Comparison of ENCODE assay signal across 8 cellular contexts in the genomic region with DNA sequence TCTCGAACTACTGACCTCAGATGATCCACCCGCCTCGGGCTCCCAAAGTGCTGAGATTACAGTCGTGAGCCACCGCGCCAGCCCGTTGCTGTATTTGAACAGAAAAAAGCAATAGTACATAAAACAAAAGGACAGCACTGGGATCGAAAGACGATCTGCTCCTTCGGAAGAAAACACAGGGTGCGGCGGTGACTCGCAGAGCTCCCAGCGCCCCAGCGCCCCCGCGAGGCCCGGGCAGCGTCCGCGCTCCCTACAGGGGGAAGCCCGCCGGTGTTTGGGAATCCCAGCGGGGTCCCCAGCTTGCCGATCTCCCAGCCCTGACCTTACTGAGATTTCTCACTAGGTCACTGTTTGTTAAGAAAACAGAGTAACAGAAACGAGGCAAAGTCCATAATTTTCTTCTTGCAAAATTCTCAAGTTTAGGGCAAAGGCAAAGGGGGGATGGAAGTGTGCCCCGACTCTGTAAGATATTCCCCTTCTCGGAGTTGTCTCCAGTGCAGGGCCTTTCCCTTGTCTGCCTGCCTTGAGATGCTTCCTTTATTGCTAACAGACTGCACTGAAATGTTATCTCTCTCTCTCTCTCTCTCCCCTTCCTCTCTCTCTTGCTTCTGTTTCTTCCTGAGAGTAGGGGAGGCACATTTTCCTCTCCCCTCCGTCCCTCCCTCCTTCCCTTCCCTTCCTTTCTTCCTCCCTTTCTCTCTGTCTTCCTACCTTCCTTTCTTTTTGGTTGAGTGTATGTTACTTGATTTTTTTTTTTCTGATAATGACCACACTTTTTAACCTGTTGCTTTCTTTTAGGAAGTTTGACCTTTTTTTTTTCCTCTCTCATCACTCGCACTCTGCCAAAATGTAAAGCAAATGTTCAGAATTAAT.
A peak's percentile ranks its signal among the peaks of the same experiment; 100 is the strongest.
DNase-seq lines count a peak whose midpoint lies in the region; ATAC-seq, FAIRE-seq and TF ChIP-seq lines count a peak whose summit lies in the region.

No MANE protein-coding gene starts in this region.

- H3K27me3 ChIP-seq in CD8-positive, alpha-beta memory T cell (ENCODE audit: insufficient read depth, low read length, poor library complexity, severe bottlenecking), result peaks cover 17% of the 10 kb centered on the region
- H3K27me3 ChIP-seq in lower lobe of right lung (ENCODE audit: low read depth), result peaks cover 11% of the 10 kb centered on the region

- POLR2A ChIA-PET in CD8-positive, alpha-beta memory T cell (lab: Charles Lee), result no interaction called here

- FAIRE-seq in H54 (lab: Jason Lieb, UNC), result no peak

- H3K36me3 ChIP-seq in CD8-positive, alpha-beta memory T cell (ENCODE audit: insufficient read depth, low read length), result no peaks in the 10 kb centered on the region
- no peaks in the 10 kb centered on the region for H3K36me3 ChIP-seq in lower lobe of right lung

- H3K9me3 ChIP-seq in CD8-positive, alpha-beta memory T cell (ENCODE audit: low read length), result no peaks in the 10 kb centered on the region
- no peaks in the 10 kb centered on the region for H3K9me3 ChIP-seq in lower lobe of right lung

- TF ChIP-seq POLR2A in H54 (IDR thresholded peaks at IDR 0.05; ENCODE audit: low read depth, low read length), result no peak

- no peak overlapping the region for H3K4me3 ChIP-seq in CD8-positive, alpha-beta memory T cell (ENCODE audit: low read length)
- H3K4me3 ChIP-seq in lower lobe of right lung, result peak overlapping the region; percentile 48

- no peaks in the 10 kb centered on the region for H3K4me1 ChIP-seq in CD8-positive, alpha-beta memory T cell (ENCODE audit: insufficient read depth, low read length)
- H3K4me1 ChIP-seq in lower lobe of right lung, result peaks cover 8% of the 10 kb centered on the region

- peak overlapping the region in 5 of 7 donors; percentile 11 to 61 (median 53) for H3K4me3 Mint-ChIP-seq in CD8-positive, alpha-beta memory T cell
- peak overlapping the region; percentile 67 for H3K4me3 Mint-ChIP-seq in T-helper 1 cell treated with Interleukin-12 subunit alpha and Interleukin-12 subunit beta and Interleukin-4 antibody, amounts not matched to agents 30 μg/mL and 1 μg/mL, for 36 hours
- peak overlapping the region; percentile 32 for H3K4me3 Mint-ChIP-seq in stimulated activated memory B cell treated with anti-CD40 and anti-IgM and Interleukin-4, amounts not matched to agents 10 μg/mL and 1 μg/mL and 100 μg/mL, for 72 hours

- H3K4me1 Mint-ChIP-seq in CD8-positive, alpha-beta memory T cell, result peaks cover 8 to 12% (median 11%) of the 10 kb centered on the region in 3 donors
- peaks cover 10% of the 10 kb centered on the region for H3K4me1 Mint-ChIP-seq in T-helper 1 cell treated with Interleukin-12 subunit alpha and Interleukin-12 subunit beta and Interleukin-4 antibody, amounts not matched to agents 30 μg/mL and 1 μg/mL, for 36 hours (ENCODE audit: low read depth)
- H3K4me1 Mint-ChIP-seq in stimulated activated memory B cell treated with anti-CD40 and anti-IgM and Interleukin-4, amounts not matched to agents 10 μg/mL and 1 μg/mL and 100 μg/mL, for 72 hours, result peaks cover 11% of the 10 kb centered on the region

- H3K27ac Mint-ChIP-seq in CD8-positive, alpha-beta memory T cell, result no peak overlapping the region
- H3K27ac Mint-ChIP-seq in T-helper 1 cell treated with Interleukin-12 subunit alpha and Interleukin-12 subunit beta and Interleukin-4 antibody, amounts not matched to agents 30 μg/mL and 1 μg/mL, for 36 hours, result no peak overlapping the region
- H3K27ac Mint-ChIP-seq in stimulated activated memory B cell treated with anti-CD40 and anti-IgM and Interleukin-4, amounts not matched to agents 10 μg/mL and 1 μg/mL and 100 μg/mL, for 72 hours, result no peak overlapping the region

- ATAC-seq in lower lobe of right lung, result peak; percentile 84 to 90
- ATAC-seq in stimulated activated memory B cell treated with anti-CD40 and anti-IgM and Interleukin-4, amounts not matched to agents 10 μg/mL and 1 μg/mL and 100 μg/mL, for 72 hours, result peak; percentile 60

- intact Hi-C loops in lower lobe of right lung (cut with DNase I), result no loop called here

- no peaks in the 10 kb centered on the region for H3K36me3 Mint-ChIP-seq in CD8-positive, alpha-beta memory T cell
- H3K36me3 Mint-ChIP-seq in T-helper 1 cell treated with Interleukin-12 subunit alpha and Interleukin-12 subunit beta and Interleukin-4 antibody, amounts not matched to agents 30 μg/mL and 1 μg/mL, for 36 hours (ENCODE audit: low read depth), result no peaks in the 10 kb centered on the region
- H3K36me3 Mint-ChIP-seq in stimulated activated memory B cell treated with anti-CD40 and anti-IgM and Interleukin-4, amounts not matched to agents 10 μg/mL and 1 μg/mL and 100 μg/mL, for 72 hours, result no peaks in the 10 kb centered on the region

- DNase-seq in CD8-positive, alpha-beta memory T cell, result no peak
- DNase-seq in H54 (ENCODE audit: insufficient read length, low spot score), result peak; percentile 72
- DNase-seq in dermis microvascular lymphatic vessel endothelial cell (ENCODE audit: low read depth in 2 of 2), result peak; percentile 17 to 72
- peak; percentile 63 for DNase-seq in lower lobe of right lung
- no peak for DNase-seq in NCI-H128 (lab: John Stamatoyannopoulos, UW; ENCODE audit: unreplicated experiment)
- DNase-seq in activated CD4-positive, CD25-positive, alpha-beta regulatory T cell (lab: John Stamatoyannopoulos, UW), result no peak

- H3K27me3 Mint-ChIP-seq in CD8-positive, alpha-beta memory T cell, result peaks cover 41 to 68% of the 10 kb centered on the region in 2 donors
- peaks cover 33% of the 10 kb centered on the region for H3K27me3 Mint-ChIP-seq in T-helper 1 cell treated with Interleukin-12 subunit alpha and Interleukin-12 subunit beta and Interleukin-4 antibody, amounts not matched to agents 30 μg/mL and 1 μg/mL, for 36 hours (ENCODE audit: low read depth)
- peaks cover 48% of the 10 kb centered on the region for H3K27me3 Mint-ChIP-seq in stimulated activated memory B cell treated with anti-CD40 and anti-IgM and Interleukin-4, amounts not matched to agents 10 μg/mL and 1 μg/mL and 100 μg/mL, for 72 hours

- peak; percentile 52 for TF ChIP-seq CTCF in lower lobe of right lung (IDR thresholded peaks at IDR 0.05)

- peaks cover 0 to 3% (median 0%) of the 10 kb centered on the region in 5 donors for H3K9me3 Mint-ChIP-seq in CD8-positive, alpha-beta memory T cell
- no peaks in the 10 kb centered on the region for H3K9me3 Mint-ChIP-seq in T-helper 1 cell treated with Interleukin-12 subunit alpha and Interleukin-12 subunit beta and Interleukin-4 antibody, amounts not matched to agents 30 μg/mL and 1 μg/mL, for 36 hours
- no peaks in the 10 kb centered on the region for H3K9me3 Mint-ChIP-seq in stimulated activated memory B cell treated with anti-CD40 and anti-IgM and Interleukin-4, amounts not matched to agents 10 μg/mL and 1 μg/mL and 100 μg/mL, for 72 hours

- H3K27ac ChIP-seq in CD8-positive, alpha-beta memory T cell (ENCODE audit: low read depth, low read length), result no peak overlapping the region
- peak overlapping the region; percentile 54 for H3K27ac ChIP-seq in lower lobe of right lung

- CTCF ChIA-PET in CD8-positive, alpha-beta memory T cell (lab: Charles Lee), result no interaction called here

Comparison
In these comparisons a context has a peak if more than half of its experiments do, and no peak if none do; other contexts are left out.
1. DNase-seq: peak in H54 (single experiment), dermis microvascular lymphatic vessel endothelial cell (2 of 2) and lower lobe of right lung (single experiment); none in CD8-positive, alpha-beta memory T cell (0 of 5), NCI-H128 (single experiment) and activated CD4-positive, CD25-positive, alpha-beta regulatory T cell (0 of 4).
2. Peak in every context shown above with its lines, with median percentiles within 50 percentile points of each other: H3K4me3 Mint-ChIP-seq.